ENCODE assay signal across 8 cellular contexts in genomic region chr6:1388927-1389790, GRCh38. TPM values are rescaled to one million over a fixed set of nuclear protein-coding genes. Genes with fewer than 3 reads are reported as not detected.
DNase-seq lines count a peak whose midpoint lies in the region; ATAC-seq lines count a peak whose summit lies in the region.

FOXF2 (plus strand) TSS chr6:1389576; CDS start chr6:1389948, 372 bp downstream.

- no peak within 1 kb of the TSS for H3K27ac Mint-ChIP-seq in stimulated activated naive CD8-positive, alpha-beta T cell treated with anti-CD3 and anti-CD28 coated beads, Interleukin-15, Interleukin-2, amounts not matched to agents 100 ng/mL and 50 ng/mL, for 24 hours

- H3K27me3 Mint-ChIP-seq in stimulated activated naive CD8-positive, alpha-beta T cell treated with anti-CD3 and anti-CD28 coated beads, Interleukin-15, Interleukin-2, amounts not matched to agents 100 ng/mL and 50 ng/mL, for 24 hours = peaks cover 72% of the 10 kb centered on the region

- H3K4me3 ChIP-seq in mesodermal cell (ENCODE audit: extremely low read depth, insufficient read depth, low read length, poor library complexity, severe bottlenecking) = peak within 1 kb of the TSS; percentile 41

- H3K4me3 Mint-ChIP-seq in stimulated activated naive CD8-positive, alpha-beta T cell treated with anti-CD3 and anti-CD28 coated beads, Interleukin-15, Interleukin-2, amounts not matched to agents 100 ng/mL and 50 ng/mL, for 24 hours = peak within 1 kb of the TSS; percentile 57

- H3K9me3 ChIP-seq in mesodermal cell (ENCODE audit: control insufficient read depth, low read length) = no peaks in the 10 kb centered on the region

- H3K27ac ChIP-seq in caudate nucleus (ENCODE audit: low read depth, low read length) (peak within 1 kb of the TSS; percentile 16), mesodermal cell (ENCODE audit: low read depth, low read length, severe bottlenecking) (no peak within 1 kb of the TSS)

- no peak for DNase-seq in stimulated activated naive CD8-positive, alpha-beta T cell treated with anti-CD3 and anti-CD28 coated beads, Interleukin-15, Interleukin-2, amounts not matched to agents 100 U/mL and 50 U/mL, for 24 hours
- no peak for DNase-seq in caudate nucleus (lab: John Stamatoyannopoulos, UW)
- DNase-seq in amniotic stem cell (lab: John Stamatoyannopoulos, UW) = no peak
- DNase-seq in NCI-H524 treated with DMSO at 0.1 percent for 48 hours (lab: John Stamatoyannopoulos, UW) = no peak

- 0 to 2% methylated on average over 49 to 58 of the region's 84 CpGs for WGBS in mesodermal cell (ENCODE audit: insufficient coverage in 2 of 2), 2 experiments

- no peaks in the 10 kb centered on the region for H3K9me3 Mint-ChIP-seq in stimulated activated naive CD8-positive, alpha-beta T cell treated with anti-CD3 and anti-CD28 coated beads, Interleukin-15, Interleukin-2, amounts not matched to agents 100 ng/mL and 50 ng/mL, for 24 hours

- peaks cover 45% of the 10 kb centered on the region for H3K4me1 ChIP-seq in mesodermal cell (ENCODE audit: control insufficient read depth, insufficient read depth, low read length, poor library complexity, severe bottlenecking)

- H3K36me3 ChIP-seq in mesodermal cell (ENCODE audit: control insufficient read depth, insufficient read depth, low read length) = no peaks in the 10 kb centered on the region

- H3K4me1 Mint-ChIP-seq in stimulated activated naive CD8-positive, alpha-beta T cell treated with anti-CD3 and anti-CD28 coated beads, Interleukin-15, Interleukin-2, amounts not matched to agents 100 ng/mL and 50 ng/mL, for 24 hours (ENCODE audit: low read depth) = peaks cover 21% of the 10 kb centered on the region

- no peaks in the 10 kb centered on the region for H3K36me3 Mint-ChIP-seq in stimulated activated naive CD8-positive, alpha-beta T cell treated with anti-CD3 and anti-CD28 coated beads, Interleukin-15, Interleukin-2, amounts not matched to agents 100 ng/mL and 50 ng/mL, for 24 hours (ENCODE audit: low read depth)

- ATAC-seq in stimulated activated naive CD8-positive, alpha-beta T cell treated with anti-CD3 and anti-CD28 coated beads, Interleukin-15, Interleukin-2, amounts not matched to agents 100 U/mL and 50 U/mL, for 24 hours = no peak
- ATAC-seq in GM21825 (IDR thresholded peaks at IDR 0.05; ENCODE audit: unreplicated experiment) = no peak
- no peak for ATAC-seq in GM21576 (IDR thresholded peaks at IDR 0.05; ENCODE audit: unreplicated experiment)

RNA-seq across cellular contexts. Expression of gene FOXF2, which starts in this region (rescaled TPM):
- 3.4 TPM for polyA plus RNA-seq in mesodermal cell (2013, experiment 1 of 2)
- polyA plus RNA-seq in mesodermal cell (2013, experiment 2 of 2) = 3.6 TPM
